In genomic region chr12:131830335-131831020, GRCh38 we compare ENCODE assay signal across 8 cellular contexts. TPM values are rescaled to one million over a fixed set of nuclear protein-coding genes. Genes with fewer than 3 reads are reported as not detected.
DNase-seq lines count a peak whose midpoint lies in the region; ATAC-seq, FAIRE-seq and TF ChIP-seq lines count a peak whose summit lies in the region.

No MANE protein-coding gene starts in this region.

- H3K27me3 Mint-ChIP-seq in astrocyte (ENCODE audit: low read depth, unreplicated experiment) = peaks cover 23% of the 10 kb centered on the region

- peak; percentile 26 for TF ChIP-seq CTCF in DOHH2 (IDR thresholded peaks at IDR 0.05; ENCODE audit: low read depth, low read length, poor library complexity, severe bottlenecking)
- TF ChIP-seq CTCF in HCT116 (IDR thresholded peaks at IDR 0.05 in 2 of 3, conservative IDR thresholded peaks at IDR 0.05 in 1 of 3; ENCODE audit: borderline replicate concordance in 1 of 3, insufficient read depth in 1 of 3, low read depth in 2 of 3, low read length in 2 of 3) = peak; percentile 49 to 75 (median 70)
- TF ChIP-seq CTCF in astrocyte (IDR thresholded peaks at IDR 0.05; ENCODE audit: insufficient read depth, low read depth, low read length) = peak; percentile 14
- TF ChIP-seq CTCF in osteoblast (IDR thresholded peaks at IDR 0.05; ENCODE audit: extremely low read depth, low read depth, low read length) = peak; percentile 54

- no peaks in the 10 kb centered on the region for H3K4me1 Mint-ChIP-seq in astrocyte (ENCODE audit: low read depth, unreplicated experiment)

- H3K9me2 ChIP-seq in DOHH2 (replicated peaks; ENCODE audit: control insufficient read depth, low read length) (no peaks in the 10 kb centered on the region), HCT116 (ENCODE audit: insufficient read depth) (no peaks in the 10 kb centered on the region)

- POLR2A ChIA-PET in HCT116 (lab: Charles Lee) = interaction anchor here (1.3 kb wide), 1 partner anchor 98 kb away, joined by 3 read pairs; no protein-coding TSS in a partner anchor

- peaks cover 40% of the 10 kb centered on the region for H3K27me3 ChIP-seq in DOHH2 (ENCODE audit: control insufficient read depth, low read length)
- H3K27me3 ChIP-seq in HCT116 (ENCODE audit: insufficient read depth, low read length) = no peaks in the 10 kb centered on the region
- no peaks in the 10 kb centered on the region for H3K27me3 ChIP-seq in astrocyte (ENCODE audit: insufficient read depth, low read length)
- peaks cover 6% of the 10 kb centered on the region for H3K27me3 ChIP-seq in osteoblast (ENCODE audit: insufficient read depth, low read length)

- peak overlapping the region; percentile 73; the same call in 1 of the 2 replicates for H3K9ac ChIP-seq in HCT116 (ENCODE audit: low read length)
- H3K9ac ChIP-seq in astrocyte (ENCODE audit: low read length) = peak overlapping the region; percentile 73

- TF ChIP-seq POLR2A in HCT116 (IDR thresholded peaks at IDR 0.05; ENCODE audit: borderline replicate concordance, extremely low read depth, insufficient read depth, insufficient read length) = no peak

- no peaks in the 10 kb centered on the region for H3K36me3 ChIP-seq in DOHH2 (ENCODE audit: control insufficient read depth, low read length)
- H3K36me3 ChIP-seq in HCT116 (ENCODE audit: control insufficient read depth in 1 of 2, insufficient read depth in 2 of 2, low read length in 2 of 2) = no peaks in the 10 kb centered on the region
- H3K36me3 ChIP-seq in astrocyte (ENCODE audit: insufficient read depth, low read length) = no peaks in the 10 kb centered on the region
- no peaks in the 10 kb centered on the region for H3K36me3 ChIP-seq in osteoblast (ENCODE audit: insufficient read depth, low read length)

- intact Hi-C loops in HCT116 (cut with micrococcal nuclease) = loop anchor here (1.0 to 5.0 kb wide), 2 partner anchors 222 to 378 kb away; no protein-coding TSS in a partner anchor
- intact Hi-C loops in left cardiac atrium (cut with DNase I) = loop anchor here (10.0 kb wide), 3 partner anchors 114 to 164 kb away; partner anchors contain the start of gene EP400 (in 1 of the 2)

- 0 out of 2 replicates have a peak, but pooled peaks cover 3% of the 10 kb centered on the region for H3K4me1 ChIP-seq in DOHH2 (ENCODE audit: control insufficient read depth, low read length)
- peaks cover 12 to 26% of the 10 kb centered on the region in 2 experiments; a peak in 3 of 4 replicates for H3K4me1 ChIP-seq in HCT116 (ENCODE audit: control insufficient read depth in 1 of 2, insufficient read depth in 2 of 2, low read length in 2 of 2)
- peaks cover 23% of the 10 kb centered on the region for H3K4me1 ChIP-seq in astrocyte (ENCODE audit: insufficient read depth, low read length)
- H3K4me1 ChIP-seq in osteoblast (ENCODE audit: insufficient read depth, low read length) = peaks cover 13% of the 10 kb centered on the region

- H3K4me3 ChIP-seq in DOHH2 (ENCODE audit: low read length) = no peak overlapping the region
- H3K4me3 ChIP-seq in HCT116 (replicated peaks in 1 of 2; ENCODE audit: low read depth in 1 of 2, low read length in 2 of 2) = peak overlapping the region; percentile 70 to 79
- peak overlapping the region; percentile 65 for H3K4me3 ChIP-seq in astrocyte (ENCODE audit: insufficient read depth, low read depth, low read length)
- H3K4me3 ChIP-seq in osteoblast (ENCODE audit: insufficient read depth, low read length) = peak overlapping the region; percentile 70

- H3K79me2 ChIP-seq in DOHH2 (ENCODE audit: control insufficient read depth, low read length) = no peaks in the 10 kb centered on the region
- H3K79me2 ChIP-seq in HCT116 (ENCODE audit: insufficient read depth, low read length) = peaks cover 5% of the 10 kb centered on the region; the same call in 1 of the 2 replicates
- no peaks in the 10 kb centered on the region for H3K79me2 ChIP-seq in astrocyte (ENCODE audit: insufficient read depth, low read length)
- H3K79me2 ChIP-seq in osteoblast (ENCODE audit: insufficient read depth, low read length) = no peaks in the 10 kb centered on the region

- H3K9me3 Mint-ChIP-seq in astrocyte (ENCODE audit: unreplicated experiment) = no peaks in the 10 kb centered on the region

- no peak overlapping the region for H2AFZ ChIP-seq in HCT116 (ENCODE audit: low read depth, low read length, poor library complexity, severe bottlenecking)
- peak overlapping the region; percentile 75 for H2AFZ ChIP-seq in astrocyte (ENCODE audit: low read depth, low read length)
- peak overlapping the region; percentile 20 for H2AFZ ChIP-seq in osteoblast (ENCODE audit: low read length)

- CTCF ChIA-PET in HCT116 (lab: Charles Lee) = interaction anchor here (1.0 to 1.2 kb wide), 4 partner anchors 376 to 726 kb away, joined by 3 to 17 read pairs (median 3); no protein-coding TSS in a partner anchor

- no TSS peak for BruUV-seq in HCT116 (replicated peaks; lab: Mats Ljungman, UMichigan)

- ATAC-seq in HCT116 (peak; percentile 71), left cardiac atrium (peak; percentile 86 to 89), HG03139 (IDR thresholded peaks at IDR 0.05; ENCODE audit: unreplicated experiment) (no peak)

- H3K36me3 Mint-ChIP-seq in astrocyte (ENCODE audit: low read depth, unreplicated experiment) = no peaks in the 10 kb centered on the region

- TF ChIP-seq RAD21 in HCT116 (IDR thresholded peaks at IDR 0.05; ENCODE audit: low read depth) = peak; percentile 95

- H3K9me3 ChIP-seq in DOHH2 (ENCODE audit: control insufficient read depth, insufficient read depth, low read length) (no peaks in the 10 kb centered on the region), HCT116 (ENCODE audit: control insufficient read depth in 1 of 2, insufficient read depth in 1 of 2, low read depth in 1 of 2, low read length in 2 of 2) (no peaks in the 10 kb centered on the region), astrocyte (ENCODE audit: insufficient read depth, low read depth, low read length) (no peaks in the 10 kb centered on the region), osteoblast (ENCODE audit: low read depth, low read length) (no peaks in the 10 kb centered on the region)

- no peaks in the 10 kb centered on the region for H4K20me1 ChIP-seq in DOHH2 (ENCODE audit: control insufficient read depth, insufficient read depth, low read depth, low read length)
- H4K20me1 ChIP-seq in HCT116 (ENCODE audit: insufficient read depth) = no peaks in the 10 kb centered on the region
- H4K20me1 ChIP-seq in astrocyte (ENCODE audit: insufficient read depth, low read length) = peaks cover 22% of the 10 kb centered on the region
- H4K20me1 ChIP-seq in osteoblast (ENCODE audit: insufficient read depth, low read length) = no peaks in the 10 kb centered on the region

- no peaks in the 10 kb centered on the region for H3F3A ChIP-seq in DOHH2 (ENCODE audit: control insufficient read depth, insufficient read depth)

- RAD21 ChIA-PET in HCT116 (lab: Charles Lee; ENCODE audit: low non-redundant PET in 1 of 2, low total read pairs in 2 of 2, uncharacterized antibody in 2 of 2, unreplicated experiment in 2 of 2) = interaction anchor here in 1 of 2 experiments (0.5 to 1.0 kb wide), 4 partner anchors 91 to 376 kb away, joined by 3 to 6 read pairs (median 5); no protein-coding TSS in a partner anchor

- H3K4me2 ChIP-seq in DOHH2 (ENCODE audit: low read length) (peak overlapping the region; percentile 32; the same call in 1 of the 2 replicates), HCT116 (ENCODE audit: low read length) (peak overlapping the region; percentile 99), astrocyte (ENCODE audit: low read length) (peak overlapping the region; percentile 94), osteoblast (ENCODE audit: insufficient read depth, low read length) (peak overlapping the region; percentile 86)

- no peak overlapping the region for H3K27ac Mint-ChIP-seq in astrocyte (ENCODE audit: unreplicated experiment)

- H3K4me3 Mint-ChIP-seq in astrocyte (ENCODE audit: unreplicated experiment) = no peak overlapping the region

- peak; percentile 23 for DNase-seq in HCT116 (ENCODE audit: low read depth, low spot score)
- DNase-seq in NOMO-1 treated with DMSO at 0.1 percent for 48 hours (lab: John Stamatoyannopoulos, UW; ENCODE audit: unreplicated experiment) = peak; percentile 59
- peak; percentile 64 for DNase-seq in astrocyte (ENCODE audit: low read depth)
- DNase-seq in left cardiac atrium = peak; percentile 82
- peak; percentile 99 for DNase-seq in osteoblast (ENCODE audit: insufficient read length, low spot score, missing footprints)
- no peak for DNase-seq in activated gamma-delta T cell treated with Interleukin-2 at 50 U/mL for 16 hours

- H3K27ac ChIP-seq in DOHH2 (ENCODE audit: low read depth, low read length) (no peak overlapping the region), HCT116 (ENCODE audit: low read depth, low read length) (peak overlapping the region; percentile 37; the same call in 1 of the 2 replicates), astrocyte (ENCODE audit: low read depth, low read length) (peak overlapping the region; percentile 6), osteoblast (ENCODE audit: low read depth, low read length) (no peak overlapping the region)

- FAIRE-seq in astrocyte (lab: Jason Lieb, UNC) = no peak

TF ChIP-seq in HCT116, 20 proteins besides CTCF, POLR2A, EP300 and RAD21 (continues in another document):
- TF ChIP-seq ZNF274 (IDR thresholded peaks at IDR 0.05; ENCODE audit: low read depth, low read length) (no peak), ZFX (IDR thresholded peaks at IDR 0.05) (peak; percentile 2; the same call in 1 of the 2 replicates), SRF (IDR thresholded peaks at IDR 0.05; ENCODE audit: low read depth) (no peak)

RNA-seq across cellular contexts. Expression of gene MMP17, which starts 2.3 kb away (rescaled TPM):
- total RNA-seq in HCT116 (2021; ENCODE audit: unreplicated experiment) (14.3 TPM), astrocyte (5.6 and 8.4 TPM in 2 replicates), left cardiac atrium (1 to 10 TPM; 1.7 to 2.4 TPM), osteoblast (10.5 and 11.2 TPM in 2 replicates)
- polyA plus RNA-seq in HCT116 (2012) = 14.5 and 16.0 TPM in 2 replicates

Comparison
In these comparisons a context has a peak if more than half of its experiments do, and no peak if none do; other contexts are left out.
1. H3K27ac ChIP-seq: peak in HCT116 (single experiment) and astrocyte (single experiment); none in DOHH2 (single experiment) and osteoblast (single experiment).
2. H3K4me2 ChIP-seq: peak in every context shown above with its lines; median percentile 99 in HCT116; 94 in astrocyte; 86 in osteoblast; 32 in DOHH2.
3. CTCF ChIP-seq: peak in every context shown above with its lines; median percentile 70 in HCT116; 54 in osteoblast; 26 in DOHH2; 14 in astrocyte.